In genomic region chr3:50242778-50243551, GRCh38 we compare ENCODE assay signal across 8 cellular contexts. TPM values are rescaled to one million over a fixed set of nuclear protein-coding genes. Genes with fewer than 3 reads are reported as not detected.
DNase-seq lines count a peak whose midpoint lies in the region; ATAC-seq lines count a peak whose summit lies in the region.

No MANE protein-coding gene starts in this region.

- peak overlapping the region; percentile 11 for H3K4me3 ChIP-seq in rectal smooth muscle tissue (ENCODE audit: low read length)

- H3K36me3 ChIP-seq in rectal smooth muscle tissue (ENCODE audit: control insufficient read depth, insufficient read depth, low read length) = peaks cover 2% of the 10 kb centered on the region

- ATAC-seq in Right ventricle myocardium superior (ENCODE audit: poor library complexity) (peak; percentile 24), HG02571 (IDR thresholded peaks at IDR 0.05; ENCODE audit: unreplicated experiment) (no peak)
- no peak for ATAC-seq in activated CD4-positive, CD25-positive, alpha-beta regulatory T cell treated with anti-CD3 and anti-CD28 coated beads, Interleukin-2, amount 50 U/mL, for 24 hours

- H3K27ac ChIP-seq in rectal smooth muscle tissue (ENCODE audit: low read depth, low read length) = peak overlapping the region; percentile 24

- intact Hi-C loops in Right ventricle myocardium superior (cut with DNase I) = no loop called here

- H3K9ac ChIP-seq in rectal smooth muscle tissue (ENCODE audit: low read length) = no peak overlapping the region

- peaks cover 36% of the 10 kb centered on the region for H3K4me1 ChIP-seq in rectal smooth muscle tissue (ENCODE audit: control insufficient read depth, insufficient read depth, low read length)

- H3K27me3 ChIP-seq in rectal smooth muscle tissue (ENCODE audit: control insufficient read depth, insufficient read depth, low read length) = no peaks in the 10 kb centered on the region

- DNase-seq in stimulated activated CD4-positive, alpha-beta T cell treated with anti-CD3 and anti-CD28 coated beads, Interleukin-15, amount 100 ng/mL, for 24 hours = peak; percentile 65
- DNase-seq in stimulated activated CD4-positive, alpha-beta T cell treated with anti-CD3 and anti-CD28 coated beads, Interleukin-12 subunit alpha, Interleukin-12 subunit beta, amount 100 ng/mL, for 4 hours = no peak
- DNase-seq in activated T-helper 9 cell treated with anti-CD3 and anti-CD28 coated beads, Interleukin-2, amount 50 U/mL, for 16 hours (ENCODE audit: low read depth) = peak; percentile 46
- DNase-seq in Right ventricle myocardium superior (peak; percentile 87), DMS114 treated with DMSO at 0.1 percent for 48 hours (lab: John Stamatoyannopoulos, UW; ENCODE audit: unreplicated experiment) (no peak)

RNA-seq across cellular contexts. Expression of gene GNAI2, which starts 7.0 kb away (rescaled TPM):
- total RNA-seq in Right ventricle myocardium superior = 126 TPM

RNA-seq across cellular contexts. Expression of gene SEMA3B, which starts 26.0 kb away (rescaled TPM):
- total RNA-seq in Right ventricle myocardium superior = 19.9 TPM

RNA-seq across cellular contexts. Expression of gene LSMEM2, which starts 35.9 kb away (rescaled TPM):
- total RNA-seq in Right ventricle myocardium superior = 29.6 TPM

RNA-seq across cellular contexts. Expression of gene SLC38A3, which starts 37.9 kb away (rescaled TPM):
- total RNA-seq in Right ventricle myocardium superior = 10.6 TPM

RNA-seq across cellular contexts. Expression of gene IFRD2, which starts 49.3 kb away (rescaled TPM):
- 70.1 TPM for total RNA-seq in Right ventricle myocardium superior

Comparison
In these comparisons a context has a peak if more than half of its experiments do, and no peak if none do; other contexts are left out.
1. DNase-seq: peak in stimulated activated CD4-positive, alpha-beta T cell treated with anti-CD3 and anti-CD28 coated beads, Interleukin-15, amount 100 ng/mL, for 24 hours (single experiment), activated T-helper 9 cell treated with anti-CD3 and anti-CD28 coated beads, Interleukin-2, amount 50 U/mL, for 16 hours (single experiment) and Right ventricle myocardium superior (single experiment); none in stimulated activated CD4-positive, alpha-beta T cell treated with anti-CD3 and anti-CD28 coated beads, Interleukin-12 subunit alpha, Interleukin-12 subunit beta, amount 100 ng/mL, for 4 hours (single experiment) and DMS114 treated with DMSO at 0.1 percent for 48 hours (single experiment).